23 cellular contexts compared by ENCODE assay signal in genomic region chr1:119003413-119004128, GRCh38. TPM values are rescaled to one million over a fixed set of nuclear protein-coding genes. Genes with fewer than 3 reads are reported as not detected.
DNase-seq lines count a peak whose midpoint lies in the region; ATAC-seq, FAIRE-seq and TF ChIP-seq lines count a peak whose summit lies in the region.
"Had no signal": no experiment of that assay in that cellular context is flagged by ENCODE, and none has a peak within 500 bp of the region (broad histone marks: within the 10 kb centered on the region; RNA-seq: fewer than 3 reads in every experiment).

No MANE protein-coding gene starts in this region.

- H3K18ac ChIP-seq in mesendoderm (ENCODE audit: low read length) = no peak overlapping the region

- no peak overlapping the region for H3K4me3 ChIP-seq in right atrium auricular region
- H3K4me3 ChIP-seq in K562 = no peak overlapping the region
- no peak overlapping the region for H3K4me3 ChIP-seq in mesendoderm (ENCODE audit: low read length)
- H3K4me3 ChIP-seq: GM12878, GM23248, PC-9 had no signal

- in situ Hi-C loops in K562 (cut with MboI) = no loop called here

- no peak overlapping the region for H2AFZ ChIP-seq in K562 (ENCODE audit: low read depth, low read length)
- H2AFZ ChIP-seq: GM23248, PC-9 had no signal

- TF ChIP-seq RAD21 in K562 (CRISPR knock-in tag; conservative IDR thresholded peaks at IDR 0.05 in 1 of 2, IDR thresholded peaks at IDR 0.05 in 1 of 2) = no peak

- H4K20me1 ChIP-seq in K562 (replicated peaks; ENCODE audit: control insufficient read depth, insufficient read depth, low read length) = no peaks in the 10 kb centered on the region

- H2BK5ac ChIP-seq in mesendoderm (ENCODE audit: low read length) = no peak overlapping the region

- H3K4me2 ChIP-seq in K562 (ENCODE audit: insufficient read depth, low read length) (no peak overlapping the region), mesendoderm (ENCODE audit: low read length) (no peak overlapping the region)
- H3K4me2 ChIP-seq: PC-9 had no signal

- H3K79me1 ChIP-seq in mesendoderm (ENCODE audit: low read length) = no peaks in the 10 kb centered on the region

- no peak for TF ChIP-seq POLR2A in K562 (conservative IDR thresholded peaks at IDR 0.05)

- no peaks in the 10 kb centered on the region for H3K9me1 ChIP-seq in K562 (ENCODE audit: control insufficient read depth, insufficient read depth, low read length)

- H3K27ac ChIP-seq in right atrium auricular region (no peak overlapping the region), K562 (ENCODE audit: extremely low read depth, low read depth, low read length) (no peak overlapping the region), mesendoderm (ENCODE audit: low read depth, low read length) (no peak overlapping the region)
- H3K27ac ChIP-seq: 22Rv1, GM23248, HL-60, PC-9, RWPE1 had no signal

- no peak overlapping the region for H3K23ac ChIP-seq in mesendoderm (ENCODE audit: low read length)

- no peak overlapping the region for H2AK5ac ChIP-seq in mesendoderm (ENCODE audit: low read length)

- intact Hi-C loops in left cardiac atrium (cut with DNase I) (loop anchor here in 1 of 2 donors (10.0 kb wide), 1 partner anchor 849 kb away; no protein-coding TSS in a partner anchor), K562 (cut with micrococcal nuclease) (no loop called here)

- no peak for ATAC-seq in left cardiac atrium
- ATAC-seq in K562 = no peak
- ATAC-seq in HG03521 (IDR thresholded peaks at IDR 0.05; ENCODE audit: unreplicated experiment) = no peak
- ATAC-seq in GM19463 (IDR thresholded peaks at IDR 0.05; ENCODE audit: unreplicated experiment) = no peak
- no peak for ATAC-seq in GM18858 (IDR thresholded peaks at IDR 0.05; ENCODE audit: unreplicated experiment)
- ATAC-seq: GM12878 had no signal

- H3K27me3 ChIP-seq in right atrium auricular region (peaks cover 41 to 59% of the 10 kb centered on the region in 2 donors), K562 (ENCODE audit: control insufficient read depth in 2 of 2, insufficient read depth in 2 of 2, low read length in 2 of 2) (peaks cover 17 to 75% of the 10 kb centered on the region in 2 experiments; a peak in 3 of 5 replicates), mesendoderm (ENCODE audit: insufficient read depth, low read length, poor library complexity) (peaks cover 84% of the 10 kb centered on the region)

- H4K5ac ChIP-seq in mesendoderm (ENCODE audit: low read length) = no peak overlapping the region

- no peak overlapping the region for H2BK15ac ChIP-seq in mesendoderm (replicated peaks; ENCODE audit: low read depth)

- no peaks in the 10 kb centered on the region for H3K9me3 ChIP-seq in right atrium auricular region
- no peaks in the 10 kb centered on the region for H3K9me3 ChIP-seq in K562 (replicated peaks; ENCODE audit: control insufficient read depth, insufficient read depth, low read depth, low read length)
- H3K9me3 ChIP-seq: Caco-2 had no signal

- no peak for TF ChIP-seq EP300 in K562 (IDR thresholded peaks at IDR 0.05; ENCODE audit: low read length)

- CTCF ChIA-PET in K562 (lab: Yijun Ruan, JAX; ENCODE audit: low intra/inter-chr PET ratio) = no interaction called here

- FAIRE-seq in K562 (lab: Jason Lieb, UNC) = no peak
- FAIRE-seq: G401.6, GM12878, GM19239 had no signal

- POLR2A ChIA-PET in K562 (lab: Yijun Ruan, JAX) = interaction anchor here (0.7 to 1.3 kb wide), 2 partner anchors 9 to 14 kb away, joined by 3 to 4 read pairs; no protein-coding TSS in a partner anchor

- H2BK120ac ChIP-seq in mesendoderm (ENCODE audit: low read depth, low read length) = no peak overlapping the region

- 18% methylated on average over 14 of the region's 14 CpGs for WGBS in K562 (ENCODE audit: insufficient coverage, low coverage, missing lambda C conversion rate)
- WGBS in mesendoderm (ENCODE audit: extremely low coverage, insufficient coverage, low lambda C conversion rate) = no CpG with 5 or more reads among the region's 14 CpGs

- no peaks in the 10 kb centered on the region for H3K36me3 ChIP-seq in right atrium auricular region
- no peaks in the 10 kb centered on the region for H3K36me3 ChIP-seq in K562 (ENCODE audit: control insufficient read depth, insufficient read depth, low read length)
- no peaks in the 10 kb centered on the region for H3K36me3 ChIP-seq in mesendoderm (ENCODE audit: control insufficient read depth, insufficient read depth, low read length)

- no TSS peak for BruUV-seq in K562 (replicated peaks; lab: Mats Ljungman, UMichigan)

- TF ChIP-seq CTCF in right atrium auricular region (IDR thresholded peaks at IDR 0.05) = no peak
- no peak for TF ChIP-seq CTCF in K562 (IDR thresholded peaks at IDR 0.05 in 2 of 3, conservative IDR thresholded peaks at IDR 0.05 in 1 of 3; ENCODE audit: insufficient read depth in 2 of 3, low read depth in 1 of 3, low read length in 3 of 3)

- peak; percentile 50 for DNase-seq in right atrium auricular region (ENCODE audit: low spot score)
- DNase-seq in left cardiac atrium = no peak
- DNase-seq in K562 (ENCODE audit: extremely low read depth in 1 of 4, low spot score in 3 of 4) = no peak
- peak; percentile 21 for DNase-seq in mesendoderm
- no peak for DNase-seq in dermis blood vessel endothelial cell
- DNase-seq: Caco-2; CD4-positive, CD25-positive, alpha-beta regulatory T cell; GM23248; NCI-H1417 treated with DMSO at 0.1 percent for 48 hours; NCI-H1930; NCI-H345; NCI-H526; PC-9 had no signal

- no peak overlapping the region for H4K8ac ChIP-seq in mesendoderm (ENCODE audit: low read depth, low read length)

- H3K79me2 ChIP-seq in K562 (ENCODE audit: control insufficient read depth, insufficient read depth, low read length) (no peaks in the 10 kb centered on the region), mesendoderm (ENCODE audit: control insufficient read depth, insufficient read depth, low read length) (no peaks in the 10 kb centered on the region)

- H3K9ac ChIP-seq in K562 (ENCODE audit: insufficient read depth in 1 of 2, low read depth in 2 of 2, low read length in 2 of 2) (no peak overlapping the region), mesendoderm (ENCODE audit: low read length) (no peak overlapping the region)
- H3K9ac ChIP-seq: GM23248 had no signal

- H3K56ac ChIP-seq in mesendoderm (ENCODE audit: low read length) = no peak overlapping the region

- H3K4ac ChIP-seq in mesendoderm (ENCODE audit: low read depth, low read length) = no peak overlapping the region

- H3K4me1 ChIP-seq in right atrium auricular region = peaks cover 0 to 64% of the 10 kb centered on the region in 2 donors
- peaks cover 0 to 20% of the 10 kb centered on the region in 2 experiments; a peak in 3 of 5 replicates for H3K4me1 ChIP-seq in K562 (replicated peaks in 1 of 2; ENCODE audit: control insufficient read depth in 2 of 2, insufficient read depth in 2 of 2, low read length in 2 of 2)
- peaks cover 3% of the 10 kb centered on the region for H3K4me1 ChIP-seq in mesendoderm (ENCODE audit: control insufficient read depth, low read depth, low read length)
- H3K4me1 ChIP-seq: Caco-2 had no signal

TF ChIP-seq in K562, 482 proteins besides CTCF, POLR2A, EP300 and RAD21 (continues in another document):
- TF ChIP-seq ZNF324 (CRISPR knock-in tag; IDR thresholded peaks at IDR 0.05) (no peak), ZNF589 (CRISPR knock-in tag; IDR thresholded peaks at IDR 0.05; ENCODE audit: low read depth) (no peak), UBTF (IDR thresholded peaks at IDR 0.05; ENCODE audit: borderline replicate concordance in 1 of 2, low read depth in 2 of 2, low read length in 2 of 2) (no peak)

RNA-seq across cellular contexts. Expression of gene TBX15, which starts 15.4 kb away (rescaled TPM):
- total RNA-seq in right atrium auricular region (1 to 10 TPM; 2.1 to 3.6 TPM), left cardiac atrium (1 to 10 TPM; 2.2 to 4.5 TPM), K562 (2014; rRNA removed) (2.4 and 2.6 TPM in 2 replicates), K562 (2014; rRNA removed; fragmentation: Illumina TruSeq; extraction: Trizol) (1.9 and 2.1 TPM in 2 replicates), K562 (2015; rRNA removed; fragmentation: Illumina TruSeq; extraction: Trizol) (1.7 and 2.1 TPM in 2 replicates), K562 (2021) (2.6 and 2.7 TPM in 2 replicates), dermis blood vessel endothelial cell (not detected in 2 replicates)
- total RNA-seq in K562 (2011; cell fraction: chromatin; rRNA removed; ENCODE audit: low replicate concordance) = 0.28 and 0.95 TPM in 2 replicates
- 0.33 and 0.66 TPM in 2 replicates for total RNA-seq in K562 (2011; cell fraction: nucleolus; rRNA removed)
- 0.31 and 0.73 TPM in 2 replicates for total RNA-seq in K562 (2011; cell fraction: nucleoplasm; rRNA removed)
- polyA plus RNA-seq in K562 (2011; rRNA removed) (0.03 TPM in 1 of 2 replicates, not detected in the other), K562 (2014; fragmentation: Illumina TruSeq; extraction: Trizol) (2.4 and 3.0 TPM in 2 replicates), K562 (2014; fragmentation: Nextera tagmentation; extraction: Ambion mirVana) (1 to 10 TPM; 1.7 to 3.4 TPM), K562 (2014; rRNA removed) (2.1 and 2.3 TPM in 2 replicates)
- 0.03 TPM in 2 replicates for polyA plus RNA-seq in K562 (2011; cell fraction: cytosol; rRNA removed)
- 0.06 and 0.07 TPM in 2 replicates for polyA plus RNA-seq in K562 (2011; cell fraction: nucleus; rRNA removed)
- polyA plus RNA-seq in K562 (2012) = 2.2 and 10.1 TPM in 2 replicates
- 0.04 and 0.06 TPM in 2 replicates for polyA minus RNA-seq in K562 (2011; rRNA and poly(A)+ RNA removed)
- not detected in 2 replicates for polyA minus RNA-seq in K562 (2011; cell fraction: cytosol; rRNA and poly(A)+ RNA removed)
- polyA minus RNA-seq in K562 (2011; cell fraction: nucleus; rRNA and poly(A)+ RNA removed) = not detected in 2 replicates
- 0.14 TPM for polyA plus RNA-seq in mesendoderm (2013, experiment 1 of 2)
- polyA plus RNA-seq in mesendoderm (2013, experiment 2 of 2) = 0.14 TPM
- total RNA-seq: CD4-positive, CD25-positive, alpha-beta regulatory T cell; PC-9 had no signal
- polyA plus RNA-seq: AG04450; CD4-positive, CD25-positive, alpha-beta regulatory T cell had no signal

Comparison
In these comparisons a context has a peak if more than half of its experiments do, and no peak if none do; other contexts are left out.
1. DNase-seq: peak in right atrium auricular region (single experiment) and mesendoderm (single experiment); none in left cardiac atrium (single experiment), K562 (0 of 4) and dermis blood vessel endothelial cell (single experiment).